In the genomic region with DNA sequence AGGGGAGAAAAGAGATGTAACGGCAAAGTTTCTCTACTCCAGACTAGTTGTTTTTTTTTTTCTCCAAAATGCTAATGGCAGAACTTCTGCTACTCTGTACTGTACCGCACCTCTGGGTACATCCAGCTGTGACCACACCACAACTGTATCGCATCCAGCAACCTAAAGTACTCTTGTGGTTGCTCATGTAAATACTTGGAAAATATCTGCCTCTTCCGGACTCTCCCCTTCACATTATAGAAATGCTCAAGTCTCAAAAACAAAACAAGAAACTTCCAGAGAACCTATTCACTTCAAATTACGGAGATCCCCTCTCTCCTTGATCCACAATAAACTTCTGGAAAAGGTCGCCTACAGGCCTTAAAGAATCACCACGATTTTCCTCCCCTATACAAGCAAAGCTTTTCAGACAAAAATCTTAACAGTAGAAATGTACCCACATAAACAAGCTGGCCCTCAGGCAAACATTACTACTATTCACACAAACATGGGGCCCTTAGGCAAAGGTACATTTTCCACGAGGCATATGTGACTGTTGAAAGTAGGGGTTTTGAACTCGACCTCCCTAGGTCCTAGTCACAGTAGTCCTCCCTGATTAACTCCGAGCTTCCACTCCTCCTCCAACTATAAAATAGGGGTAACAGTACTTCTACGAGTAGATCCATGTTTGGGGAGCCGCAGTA, we compare ENCODE assay signal across 8 cellular contexts.
DNase-seq lines count a peak whose midpoint lies in the region; ATAC-seq, FAIRE-seq and TF ChIP-seq lines count a peak whose summit lies in the region.

No MANE protein-coding gene starts in this region.

- H3K9ac ChIP-seq in astrocyte (ENCODE audit: low read length) = peak overlapping the region; percentile 72

- DNase-seq in activated CD8-positive, alpha-beta memory T cell treated with anti-CD3 and anti-CD28 coated beads, Interleukin-2, amount 10 ng/mL, durations not matched to agents 7 days and 5 days = no peak
- no peak for DNase-seq in activated CD8-positive, alpha-beta memory T cell treated with anti-CD3 and anti-CD28 coated beads, Interleukin-2, amount 50 U/mL, for 4 hours
- no peak for DNase-seq in astrocyte (ENCODE audit: low read depth)
- no peak for DNase-seq in right lobe of liver
- DNase-seq in tibial artery = no peak
- no peak for DNase-seq in SIG-M5 treated with dmso at 0.1 percent for 504 hours (lab: John Stamatoyannopoulos, UW; ENCODE audit: unreplicated experiment)
- no peak for DNase-seq in NCI-H1417 treated with DMSO at 0.1 percent for 48 hours (lab: John Stamatoyannopoulos, UW)

- no peak for ATAC-seq in activated CD8-positive, alpha-beta memory T cell treated with anti-CD3 and anti-CD28 coated beads, Interleukin-2, amount 10 ng/mL, durations not matched to agents 7 days and 5 days
- ATAC-seq in right lobe of liver = no peak
- no peak for ATAC-seq in HG03460 (IDR thresholded peaks at IDR 0.05; ENCODE audit: unreplicated experiment)

- H3K4me1 ChIP-seq in astrocyte (ENCODE audit: insufficient read depth, low read length) (peaks cover 25% of the 10 kb centered on the region), right lobe of liver (peaks cover 0 to 28% (median 3%) of the 10 kb centered on the region in 4 donors), tibial artery (peaks cover 0 to 66% (median 18%) of the 10 kb centered on the region in 4 donors)

- H3K9me3 ChIP-seq in astrocyte (ENCODE audit: insufficient read depth, low read depth, low read length) (no peaks in the 10 kb centered on the region), right lobe of liver (no peaks in the 10 kb centered on the region), tibial artery (no peaks in the 10 kb centered on the region)

- H3K27ac ChIP-seq in astrocyte (ENCODE audit: low read depth, low read length) (no peak overlapping the region), right lobe of liver (peak overlapping the region in 2 of 3 donors; percentile 83 to 88), tibial artery (peak overlapping the region; percentile 80 to 99)

- H3K4me1 Mint-ChIP-seq in activated CD8-positive, alpha-beta memory T cell treated with anti-CD3 and anti-CD28 coated beads, Interleukin-2, amount 10 ng/mL, durations not matched to agents 7 days and 5 days = peaks cover 61% of the 10 kb centered on the region
- peaks cover 32% of the 10 kb centered on the region for H3K4me1 Mint-ChIP-seq in astrocyte (ENCODE audit: low read depth, unreplicated experiment)

- no peaks in the 10 kb centered on the region for H3K36me3 ChIP-seq in astrocyte (ENCODE audit: insufficient read depth, low read length)
- H3K36me3 ChIP-seq in right lobe of liver = no peaks in the 10 kb centered on the region
- H3K36me3 ChIP-seq in tibial artery = peaks cover 0 to 8% (median 0%) of the 10 kb centered on the region in 3 donors

- H3K4me2 ChIP-seq in astrocyte (ENCODE audit: low read length) = peak overlapping the region; percentile 85

- peak overlapping the region; percentile 75 for H3K4me3 Mint-ChIP-seq in activated CD8-positive, alpha-beta memory T cell treated with anti-CD3 and anti-CD28 coated beads, Interleukin-2, amount 10 ng/mL, durations not matched to agents 7 days and 5 days
- peak overlapping the region; percentile 93 for H3K4me3 Mint-ChIP-seq in astrocyte (ENCODE audit: unreplicated experiment)

- CTCF ChIA-PET in activated CD8-positive, alpha-beta memory T cell treated with anti-CD3 and anti-CD28 coated beads, Interleukin-2, amount 10 ng/mL, durations not matched to agents 7 days and 5 days (lab: Charles Lee) = interaction anchor here (1.0 to 4.2 kb wide), 4 partner anchors 32 to 418 kb away, joined by 3 to 18 read pairs (median 8); no protein-coding TSS in a partner anchor

- WGBS in right lobe of liver (ENCODE audit: insufficient coverage, low coverage, low lambda C conversion rate, missing lambda C conversion rate) = 58% methylated on average over 9 of the region's 12 CpGs

- H3K27me3 ChIP-seq in astrocyte (ENCODE audit: insufficient read depth, low read length) (no peaks in the 10 kb centered on the region), right lobe of liver (no peaks in the 10 kb centered on the region), tibial artery (no peaks in the 10 kb centered on the region)

- H3K36me3 Mint-ChIP-seq in activated CD8-positive, alpha-beta memory T cell treated with anti-CD3 and anti-CD28 coated beads, Interleukin-2, amount 10 ng/mL, durations not matched to agents 7 days and 5 days = peaks cover 39% of the 10 kb centered on the region
- peaks cover 14% of the 10 kb centered on the region for H3K36me3 Mint-ChIP-seq in astrocyte (ENCODE audit: low read depth, unreplicated experiment)

- H3K27me3 Mint-ChIP-seq in activated CD8-positive, alpha-beta memory T cell treated with anti-CD3 and anti-CD28 coated beads, Interleukin-2, amount 10 ng/mL, durations not matched to agents 7 days and 5 days = no peaks in the 10 kb centered on the region
- H3K27me3 Mint-ChIP-seq in astrocyte (ENCODE audit: low read depth, unreplicated experiment) = no peaks in the 10 kb centered on the region

- H3K79me2 ChIP-seq in astrocyte (ENCODE audit: insufficient read depth, low read length) = peaks cover 5% of the 10 kb centered on the region

- TF ChIP-seq CTCF in astrocyte (IDR thresholded peaks at IDR 0.05; ENCODE audit: insufficient read depth, low read depth, low read length) (no peak), right lobe of liver (IDR thresholded peaks at IDR 0.05) (no peak), tibial artery (IDR thresholded peaks at IDR 0.05) (no peak)

- FAIRE-seq in astrocyte (lab: Jason Lieb, UNC) = no peak

- TF ChIP-seq POLR2A in right lobe of liver (IDR thresholded peaks at IDR 0.05) = no peak

- peak overlapping the region; percentile 73 for H3K27ac Mint-ChIP-seq in activated CD8-positive, alpha-beta memory T cell treated with anti-CD3 and anti-CD28 coated beads, Interleukin-2, amount 10 ng/mL, durations not matched to agents 7 days and 5 days
- peak overlapping the region; percentile 72 for H3K27ac Mint-ChIP-seq in astrocyte (ENCODE audit: unreplicated experiment)

- H2AFZ ChIP-seq in astrocyte (ENCODE audit: low read depth, low read length) = no peak overlapping the region

- H3K9me3 Mint-ChIP-seq in activated CD8-positive, alpha-beta memory T cell treated with anti-CD3 and anti-CD28 coated beads, Interleukin-2, amount 10 ng/mL, durations not matched to agents 7 days and 5 days (ENCODE audit: low read depth) = no peaks in the 10 kb centered on the region
- H3K9me3 Mint-ChIP-seq in astrocyte (ENCODE audit: unreplicated experiment) = no peaks in the 10 kb centered on the region

- H4K20me1 ChIP-seq in astrocyte (ENCODE audit: insufficient read depth, low read length) = peaks cover 33% of the 10 kb centered on the region

- intact Hi-C loops in right lobe of liver (cut with DNase I) (no loop called here), tibial artery (cut with DNase I; ENCODE audit: low total_unique reads) (loop anchor here (5.0 to 10.0 kb wide), 3 partner anchors 207 to 310 kb away; no protein-coding TSS in a partner anchor)

- H3K4me3 ChIP-seq in astrocyte (ENCODE audit: insufficient read depth, low read depth, low read length) = peak overlapping the region; percentile 57
- H3K4me3 ChIP-seq in right lobe of liver = peak overlapping the region in 2 of 3 donors; percentile 57 to 95
- H3K4me3 ChIP-seq in tibial artery = peak overlapping the region; percentile 80 to 86
